Comparison of ENCODE assay signal across 28 cellular contexts in genomic region chr5:170179626-170180025, GRCh38. TPM values are rescaled to one million over a fixed set of nuclear protein-coding genes. Genes with fewer than 3 reads are reported as not detected.
"Had no signal": no experiment of that assay in that cellular context is flagged by ENCODE, and none has a peak within 500 bp of the region (broad histone marks: within the 10 kb centered on the region; RNA-seq: fewer than 3 reads in every experiment).

No MANE protein-coding gene starts in this region.

- H3K27me3 Mint-ChIP-seq: activated T-cell treated with anti-CD3 and anti-CD28 coated beads, Interleukin-2, amount 50 U/mL, for 24 hours; activated T-helper 17 cell treated with anti-CD3 and anti-CD28 coated beads, Interleukin-2, amount 50 U/mL, for 72 hours had no signal

- H3K79me2 ChIP-seq: parathyroid adenoma had no signal

- H3K27ac ChIP-seq: ascending aorta, brain microvascular endothelial cell, coronary artery, esophagus squamous epithelium, gastroesophageal sphincter, parathyroid adenoma, skin epidermis, tibial artery had no signal

- H3K9me3 ChIP-seq: ascending aorta, esophagus squamous epithelium, gastroesophageal sphincter, tibial artery had no signal

- DNase-seq: activated CD4-positive, alpha-beta T cell treated with anti-CD3 and anti-CD28 coated beads for 1 hour; activated CD8-positive, alpha-beta memory T cell treated with anti-CD3 and anti-CD28 coated beads for 24 hours; activated CD8-positive, alpha-beta memory T cell treated with anti-CD3 and anti-CD28 coated beads, Interleukin-2, amount 50 U/mL, for 4 hours; activated T-cell treated with anti-CD3 and anti-CD28 coated beads, Interleukin-2, amount 50 U/mL, for 24 hours; brain microvascular endothelial cell; esophagus squamous epithelium; head of caudate nucleus; hypothalamus; left ventricle myocardium superior; mammary epithelial cell; midbrain; right cardiac atrium; stimulated activated CD4-positive, alpha-beta T cell treated with anti-CD3 and anti-CD28 coated beads, Interleukin-2, amount 100 ng/mL, for 24 hours; stimulated activated naive CD8-positive, alpha-beta T cell treated with anti-CD3 and anti-CD28 coated beads, Interleukin-15, amount 100 ng/mL, for 72 hours; T-helper 9 cell; tibial artery had no signal

- H3K36me3 ChIP-seq: ascending aorta, brain microvascular endothelial cell, esophagus squamous epithelium, gastroesophageal sphincter, tibial artery had no signal

- H3K27me3 ChIP-seq: ascending aorta, brain microvascular endothelial cell, gastroesophageal sphincter had no signal

- H3K4me3 Mint-ChIP-seq: activated T-cell treated with anti-CD3 and anti-CD28 coated beads, Interleukin-2, amount 50 U/mL, for 24 hours; activated T-helper 17 cell treated with anti-CD3 and anti-CD28 coated beads, Interleukin-2, amount 50 U/mL, for 72 hours; central memory CD8-positive, alpha-beta T cell; nephron; stimulated activated effector memory CD8-positive, alpha-beta T cell treated with anti-CD3 and anti-CD28 coated beads, Interleukin-12 subunit alpha, Interleukin-12 subunit beta, amount 100 ng/mL, for 72 hours; stimulated activated naive CD8-positive, alpha-beta T cell treated with anti-CD3 and anti-CD28 coated beads, Interleukin-15, amount 100 ng/mL, for 72 hours had no signal

- H3K27ac Mint-ChIP-seq: activated naive CD4-positive, alpha-beta T cell treated with anti-CD3 and anti-CD28 coated beads, Interleukin-2, amount 50 U/mL, for 72 hours; activated T-cell treated with anti-CD3 and anti-CD28 coated beads, Interleukin-2, amount 50 U/mL, for 24 hours; activated T-helper 17 cell treated with anti-CD3 and anti-CD28 coated beads, Interleukin-2, amount 50 U/mL, for 72 hours; nephron; stimulated activated effector memory CD8-positive, alpha-beta T cell treated with anti-CD3 and anti-CD28 coated beads, Interleukin-12 subunit alpha, Interleukin-12 subunit beta, amount 100 ng/mL, for 72 hours; stimulated activated naive CD8-positive, alpha-beta T cell treated with anti-CD3 and anti-CD28 coated beads, Interleukin-15, amount 100 ng/mL, for 72 hours had no signal

- H3K4me1 Mint-ChIP-seq: activated T-helper 17 cell treated with anti-CD3 and anti-CD28 coated beads, Interleukin-2, amount 50 U/mL, for 72 hours; central memory CD8-positive, alpha-beta T cell; stimulated activated effector memory CD8-positive, alpha-beta T cell treated with anti-CD3 and anti-CD28 coated beads, Interleukin-12 subunit alpha, Interleukin-12 subunit beta, amount 100 ng/mL, for 72 hours; stimulated activated naive CD8-positive, alpha-beta T cell treated with anti-CD3 and anti-CD28 coated beads, Interleukin-15, amount 100 ng/mL, for 72 hours had no signal

- H3K4me1 ChIP-seq: ascending aorta, esophagus squamous epithelium, gastroesophageal sphincter, parathyroid adenoma, tibial artery had no signal

- H2AFZ ChIP-seq: parathyroid adenoma had no signal

- H3K36me3 Mint-ChIP-seq: activated naive CD4-positive, alpha-beta T cell treated with anti-CD3 and anti-CD28 coated beads, Interleukin-2, amount 50 U/mL, for 72 hours; stimulated activated effector memory CD8-positive, alpha-beta T cell treated with anti-CD3 and anti-CD28 coated beads, Interleukin-12 subunit alpha, Interleukin-12 subunit beta, amount 100 ng/mL, for 72 hours had no signal

- H3K9me3 Mint-ChIP-seq: activated naive CD4-positive, alpha-beta T cell treated with anti-CD3 and anti-CD28 coated beads, Interleukin-2, amount 50 U/mL, for 72 hours; activated T-cell treated with anti-CD3 and anti-CD28 coated beads, Interleukin-2, amount 50 U/mL, for 24 hours; activated T-helper 17 cell treated with anti-CD3 and anti-CD28 coated beads, Interleukin-2, amount 50 U/mL, for 72 hours; central memory CD8-positive, alpha-beta T cell; nephron; stimulated activated effector memory CD8-positive, alpha-beta T cell treated with anti-CD3 and anti-CD28 coated beads, Interleukin-12 subunit alpha, Interleukin-12 subunit beta, amount 100 ng/mL, for 72 hours; stimulated activated naive CD8-positive, alpha-beta T cell treated with anti-CD3 and anti-CD28 coated beads, Interleukin-15, amount 100 ng/mL, for 72 hours had no signal

- H3K9ac ChIP-seq: parathyroid adenoma had no signal

- H3K4me3 ChIP-seq: ascending aorta, coronary artery, esophagus squamous epithelium, gastroesophageal sphincter, skin epidermis, tibial artery had no signal

RNA-seq across cellular contexts. Expression of gene C5orf58, which starts 53.2 kb away (rescaled TPM):
- total RNA-seq: activated naive CD4-positive, alpha-beta T cell treated with anti-CD3 and anti-CD28 coated beads, Interleukin-2, amount 50 U/mL, for 72 hours; activated T-helper 17 cell treated with anti-CD3 and anti-CD28 coated beads, Interleukin-2, amount 50 U/mL, for 72 hours; ascending aorta; esophagus squamous epithelium; gastroesophageal sphincter; left ventricle myocardium superior; mammary epithelial cell; pulmonary artery endothelial cell had no signal
- polyA plus RNA-seq: adipose tissue, mammary epithelial cell had no signal
